In the genomic region with DNA sequence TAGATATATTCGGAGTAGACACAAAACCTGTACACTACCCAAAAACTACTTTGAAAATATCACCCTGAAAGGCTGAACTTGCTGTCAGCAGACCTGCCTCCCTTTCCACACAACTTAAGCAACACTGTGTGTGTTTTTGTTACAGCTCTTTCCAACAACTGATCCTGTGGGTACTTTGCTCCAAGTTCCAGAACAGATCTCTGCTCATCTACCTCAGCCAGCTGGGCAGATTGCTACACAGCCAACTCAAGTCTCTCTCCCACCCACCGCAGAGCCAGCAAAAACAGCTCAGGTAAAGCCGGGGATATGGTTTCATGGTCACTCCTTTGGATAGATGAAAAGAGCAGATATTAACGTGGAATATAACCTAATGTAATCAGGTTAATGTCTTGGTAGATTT, we compare ENCODE assay signal across 22 cellular contexts. TPM values are rescaled to one million over a fixed set of nuclear protein-coding genes. Genes with fewer than 3 reads are reported as not detected.
"Had no signal": no experiment of that assay in that cellular context is flagged by ENCODE, and none has a peak within 500 bp of the region (broad histone marks: within the 10 kb centered on the region; RNA-seq: fewer than 3 reads in every experiment).

No MANE protein-coding gene starts in this region.

- H3K4me1 ChIP-seq: prostate gland, spleen had no signal

- H3K4me3 ChIP-seq: ovary, prostate gland, spleen, tibial artery had no signal

- ATAC-seq: left ventricle myocardium superior; naive thymus-derived CD8-positive, alpha-beta T cell had no signal

- H3K9me3 Mint-ChIP-seq: activated CD4-positive, alpha-beta memory T cell treated with anti-CD3 and anti-CD28 coated beads for 36 hours; activated naive CD4-positive, alpha-beta T cell treated with anti-CD3 and anti-CD28 coated beads, Interleukin-2, amount 50 U/mL, for 24 hours; dendritic cell treated with granulocyte-macrophage colony-stimulating factor and Interleukin-4, amounts not matched to agents 40 ng/mL and 50 ng/mL, for 4 days; mesothelial cell of epicardium; naive thymus-derived CD8-positive, alpha-beta T cell had no signal

- H3K27me3 Mint-ChIP-seq: activated CD4-positive, alpha-beta memory T cell treated with anti-CD3 and anti-CD28 coated beads for 36 hours; activated naive CD4-positive, alpha-beta T cell treated with anti-CD3 and anti-CD28 coated beads, Interleukin-2, amount 50 U/mL, for 24 hours; dendritic cell treated with granulocyte-macrophage colony-stimulating factor and Interleukin-4, amounts not matched to agents 40 ng/mL and 50 ng/mL, for 4 days; naive thymus-derived CD8-positive, alpha-beta T cell had no signal

- H3K27ac ChIP-seq: ovary, prostate gland, spleen, tibial artery had no signal

- H3K9me3 ChIP-seq: ovary, prostate gland, spleen, tibial artery had no signal

- DNase-seq: activated CD4-positive, alpha-beta memory T cell treated with anti-CD3 and anti-CD28 coated beads for 36 hours; activated CD4-positive, alpha-beta T cell treated with anti-CD3 and anti-CD28 coated beads for 48 hours; activated gamma-delta T cell treated with Interleukin-2 at 50 U/mL for 16 hours; aorta; effector CD4-positive, alpha-beta T cell; foreskin melanocyte; hippocampal formation; left ventricle myocardium superior; mammary epithelial cell; naive thymus-derived CD8-positive, alpha-beta T cell; ovary; spleen; stimulated activated CD4-positive, alpha-beta T cell treated with anti-CD3 and anti-CD28 coated beads, Interleukin-4, amount 100 ng/mL, for 24 hours; stimulated activated naive CD4-positive, alpha-beta T cell treated with Interleukin-2 at 50 U/mL for 16 hours; tibial artery had no signal

- H3K4me3 Mint-ChIP-seq: activated CD4-positive, alpha-beta memory T cell treated with anti-CD3 and anti-CD28 coated beads for 36 hours; activated naive CD4-positive, alpha-beta T cell treated with anti-CD3 and anti-CD28 coated beads, Interleukin-2, amount 50 U/mL, for 24 hours; dendritic cell treated with granulocyte-macrophage colony-stimulating factor and Interleukin-4, amounts not matched to agents 40 ng/mL and 50 ng/mL, for 4 days; mesothelial cell of epicardium; naive thymus-derived CD8-positive, alpha-beta T cell had no signal

- H3K4me1 Mint-ChIP-seq: mesothelial cell of epicardium had no signal

- H3K27ac Mint-ChIP-seq: activated CD4-positive, alpha-beta memory T cell treated with anti-CD3 and anti-CD28 coated beads for 36 hours; activated naive CD4-positive, alpha-beta T cell treated with anti-CD3 and anti-CD28 coated beads, Interleukin-2, amount 50 U/mL, for 24 hours; dendritic cell treated with granulocyte-macrophage colony-stimulating factor and Interleukin-4, amounts not matched to agents 40 ng/mL and 50 ng/mL, for 4 days; mesothelial cell of epicardium had no signal

- H3K36me3 ChIP-seq: ovary, prostate gland had no signal

- H3K27me3 ChIP-seq: spleen, tibial artery had no signal

RNA-seq across cellular contexts. Expression of gene SLC22A13, which starts 19.7 kb away (rescaled TPM):
- total RNA-seq: left ventricle myocardium superior had no signal
- polyA plus RNA-seq: aorta, ovary, urinary bladder had no signal

RNA-seq across cellular contexts. Expression of gene SLC22A14, which starts 36.2 kb away (rescaled TPM):
- total RNA-seq: activated CD4-positive, alpha-beta memory T cell treated with anti-CD3 and anti-CD28 coated beads for 36 hours; left ventricle myocardium superior; subcutaneous adipose tissue; T-helper 2 cell treated with Interferon-gamma antibody and Interleukin-4, amounts not matched to agents 100 ng/mL and 5 ng/mL, for 36 hours had no signal
- polyA plus RNA-seq: naive thymus-derived CD8-positive, alpha-beta T cell had no signal
